Comparison of ENCODE assay signal across 8 cellular contexts in the genomic region with DNA sequence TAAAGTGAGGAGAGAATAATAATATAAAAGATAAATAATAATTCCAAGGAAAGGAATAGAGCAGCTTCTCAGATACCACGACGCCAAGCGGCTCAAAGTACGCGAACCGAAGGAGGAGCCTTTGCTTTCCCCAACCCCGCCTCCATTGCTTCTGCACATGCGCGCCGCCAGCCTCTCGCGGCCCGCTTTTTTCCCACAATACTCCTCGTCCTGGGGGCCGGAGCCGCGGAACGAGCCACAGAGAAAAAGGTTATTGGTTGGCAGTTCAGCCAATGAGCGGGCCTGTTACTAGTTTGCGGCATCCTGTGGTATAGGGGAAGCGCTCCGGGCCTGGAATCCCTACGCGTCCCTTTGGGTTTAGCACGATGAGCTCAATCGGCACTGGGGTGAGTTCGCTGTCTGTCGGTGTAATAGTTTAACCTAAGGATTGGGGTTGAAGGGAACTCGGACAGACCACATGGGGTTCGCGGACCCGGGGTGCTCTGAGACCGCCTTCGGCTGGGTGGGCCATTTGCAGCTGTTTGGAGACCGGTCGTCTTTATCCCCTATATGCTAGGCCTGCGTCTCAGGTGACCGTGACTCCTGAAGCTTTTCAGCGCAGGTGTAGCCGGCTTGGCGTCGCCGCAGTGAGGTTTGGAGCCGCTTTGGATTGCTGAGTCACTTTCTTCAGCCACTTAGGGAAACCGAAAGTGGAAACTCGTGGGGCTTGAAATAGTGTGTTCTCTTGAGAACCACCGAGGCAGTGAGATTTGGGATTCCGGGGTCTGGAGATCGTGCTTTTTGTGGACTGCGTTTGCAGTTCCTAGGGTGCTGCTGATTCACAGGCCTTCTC. TPM values are rescaled to one million over a fixed set of nuclear protein-coding genes. Genes with fewer than 3 reads are reported as not detected.
DNase-seq lines count a peak whose midpoint lies in the region; ATAC-seq and TF ChIP-seq lines count a peak whose summit lies in the region.

A gene (plus strand): TSS at position 288 of the 832 bp plus-strand sequence. CDS start 78 bp downstream, at position 366.

- peaks cover 8% of the 10 kb centered on the region; the same call in 1 of the 2 replicates for H4K20me1 ChIP-seq in KMS-11 (ENCODE audit: insufficient read depth)

- peaks cover 26% of the 10 kb centered on the region for H3K4me1 ChIP-seq in KMS-11 (ENCODE audit: low read depth, poor library complexity, severe bottlenecking)
- peaks cover 0 to 26% (median 8%) of the 10 kb centered on the region in 4 donors for H3K4me1 ChIP-seq in Peyer's patch
- H3K4me1 ChIP-seq in esophagus (ENCODE audit: control insufficient read depth in 2 of 2, insufficient read depth in 2 of 2, low read length in 1 of 2): no peaks in the 10 kb centered on the region
- peaks cover 15% of the 10 kb centered on the region for H3K4me1 ChIP-seq in mucosa of stomach (ENCODE audit: control insufficient read depth, insufficient read depth, low read length)

- H3K27me3 ChIP-seq in KMS-11 (ENCODE audit: insufficient read depth, low read depth) (no peaks in the 10 kb centered on the region), Peyer's patch (no peaks in the 10 kb centered on the region), esophagus (ENCODE audit: control insufficient read depth in 1 of 2, insufficient read depth in 2 of 2, low read length in 2 of 2) (no peaks in the 10 kb centered on the region), mucosa of stomach (ENCODE audit: control insufficient read depth, insufficient read depth, low read length) (no peaks in the 10 kb centered on the region)

- ATAC-seq in GM21737 (IDR thresholded peaks at IDR 0.05; ENCODE audit: unreplicated experiment): peak; percentile 85

- peak within 1 kb of the TSS; percentile 65 for H3K4me2 ChIP-seq in KMS-11

- H3K9ac ChIP-seq in KMS-11 (peak within 1 kb of the TSS; percentile 99), mucosa of stomach (ENCODE audit: low read length) (peak within 1 kb of the TSS; percentile 91)

- peak; percentile 87 for DNase-seq in DMS53 treated with DMSO at 0.1 percent for 48 hours (lab: John Stamatoyannopoulos, UW; ENCODE audit: unreplicated experiment)
- DNase-seq in Peyer's patch: peak; percentile 96 to 99 (median 97)
- DNase-seq in activated T-cell treated with anti-CD3 and anti-CD28 coated beads, Interleukin-2, amount 50 U/mL, for 48 hours: peak; percentile 98
- DNase-seq in stimulated activated CD8-positive, alpha-beta memory T cell treated with anti-CD3 and anti-CD28 coated beads, Interleukin-7, amount 100 ng/mL, for 1 hour (ENCODE audit: low read depth in 2 of 2): peak; percentile 94 to 96

- peaks cover 49% of the 10 kb centered on the region for H3K79me2 ChIP-seq in KMS-11 (ENCODE audit: insufficient read depth, low read depth)

- H3K4me3 ChIP-seq in KMS-11 (IDR thresholded peaks at IDR 0.05; ENCODE audit: insufficient read depth, low read depth, low read length) (no peak within 1 kb of the TSS), Peyer's patch (peak within 1 kb of the TSS; percentile 71 to 85 (median 79)), esophagus (ENCODE audit: low read depth in 1 of 2, low read length in 2 of 2) (peak within 1 kb of the TSS; percentile 81 to 88), mucosa of stomach (ENCODE audit: low read length) (peak within 1 kb of the TSS; percentile 88)

- peak within 1 kb of the TSS; percentile 100 for H3K27ac ChIP-seq in KMS-11
- H3K27ac ChIP-seq in Peyer's patch: peak within 1 kb of the TSS; percentile 92 to 99 (median 94)
- peak within 1 kb of the TSS; percentile 97 to 99 for H3K27ac ChIP-seq in esophagus (ENCODE audit: low read depth in 2 of 2, low read length in 1 of 2)

- peak; percentile 70 to 82 for TF ChIP-seq POLR2A in Peyer's patch (IDR thresholded peaks at IDR 0.05)

- H3K36me3 ChIP-seq in KMS-11 (ENCODE audit: insufficient read depth): no peaks in the 10 kb centered on the region
- peaks cover 0 to 19% (median 0%) of the 10 kb centered on the region in 3 donors for H3K36me3 ChIP-seq in Peyer's patch
- no peaks in the 10 kb centered on the region for H3K36me3 ChIP-seq in esophagus (ENCODE audit: control insufficient read depth in 2 of 2, insufficient read depth in 2 of 2, low read length in 1 of 2)
- H3K36me3 ChIP-seq in mucosa of stomach (ENCODE audit: control insufficient read depth, insufficient read depth, low read length): no peaks in the 10 kb centered on the region

- TF ChIP-seq CTCF in KMS-11 (conservative IDR thresholded peaks at IDR 0.05; ENCODE audit: low read depth, low read length) (no peak), Peyer's patch (IDR thresholded peaks at IDR 0.05) (no peak)

- peak within 1 kb of the TSS; percentile 71 for H2AFZ ChIP-seq in KMS-11 (ENCODE audit: low read depth)

- H3K9me3 ChIP-seq in Peyer's patch (no peaks in the 10 kb centered on the region), esophagus (ENCODE audit: control insufficient read depth in 2 of 2, insufficient read depth in 1 of 2, low read depth in 1 of 2, low read length in 1 of 2) (no peaks in the 10 kb centered on the region), mucosa of stomach (ENCODE audit: control insufficient read depth, low read length) (no peaks in the 10 kb centered on the region)

- 0% methylated on average over 50 of the region's 50 CpGs for WGBS in esophagus, 2 donors

RNA-seq across cellular contexts. Expression of the gene that starts here (rescaled TPM):
- 100 to 1,000 TPM in 2 of 4 donors, 10 to 100 TPM in 2; 78.5 to 199 (median 112) TPM for total RNA-seq in Peyer's patch
- 100 to 1,000 TPM; 132 to 143 TPM for polyA plus RNA-seq in esophagus
